Comparison of ENCODE assay signal across 1 cellular context in genomic region chr19:42273407-42274064, GRCh38.
A peak's percentile ranks its signal among the peaks of the same experiment; 100 is the strongest.
TF ChIP-seq lines count a peak whose summit lies in the region.

No MANE protein-coding gene starts in this region.

TF ChIP-seq in K562, 482 proteins besides CTCF, POLR2A, EP300 and RAD21:
- no peak for TF ChIP-seq ILF3 (IDR thresholded peaks at IDR 0.05; ENCODE audit: borderline replicate concordance)
- peak; percentile 52 for TF ChIP-seq POLR2G (IDR thresholded peaks at IDR 0.05; ENCODE audit: low read depth, low read length)
